8 cellular contexts compared by ENCODE assay signal in genomic region chr20:9407805-9408421, GRCh38.
DNase-seq lines count a peak whose midpoint lies in the region; ATAC-seq and TF ChIP-seq lines count a peak whose summit lies in the region.

No MANE protein-coding gene starts in this region.

- H3K9me3 ChIP-seq in aorta (ENCODE audit: control insufficient read depth, low read length): no peaks in the 10 kb centered on the region

- H3K36me3 ChIP-seq in aorta (ENCODE audit: control insufficient read depth in 1 of 2, insufficient read depth in 2 of 2, low read length in 1 of 2): peaks cover 0 to 3% of the 10 kb centered on the region in 2 donors

- H3K27me3 ChIP-seq in aorta (ENCODE audit: control insufficient read depth in 1 of 2, insufficient read depth in 2 of 2, low read length in 1 of 2): no peaks in the 10 kb centered on the region

- DNase-seq in COR-L47 (lab: John Stamatoyannopoulos, UW): peak; percentile 28
- peak; percentile 66 for DNase-seq in NCI-H69 (lab: John Stamatoyannopoulos, UW)
- peak; percentile 12 for DNase-seq in activated CD8-positive, alpha-beta memory T cell treated with anti-CD3 and anti-CD28 coated beads, Interleukin-2, amount 50 U/mL, for 24 hours (ENCODE audit: extremely low read depth)
- peak; percentile 59 for DNase-seq in fibroblast of the conjunctiva (ENCODE audit: low read depth)
- peak; percentile 42 for DNase-seq in omental fat pad (ENCODE audit: low spot score)
- DNase-seq in aorta: peak in 1 of 2 donors; percentile 47

- no peak overlapping the region for H3K27ac ChIP-seq in aorta (ENCODE audit: low read depth in 1 of 2, low read length in 2 of 2)

- no peaks in the 10 kb centered on the region for H3K4me1 ChIP-seq in aorta (ENCODE audit: control insufficient read depth in 1 of 2, insufficient read depth in 2 of 2, low read length in 2 of 2)

- WGBS in aorta, 2 donors: 42 to 43% methylated on average over 8 of the region's 8 CpGs

- H3K4me3 ChIP-seq in aorta (ENCODE audit: low read length in 2 of 2): no peak overlapping the region

- ATAC-seq in GM19023 (IDR thresholded peaks at IDR 0.05; ENCODE audit: unreplicated experiment): peak; percentile 72
- peak; percentile 77 for ATAC-seq in HG03342 (IDR thresholded peaks at IDR 0.05; ENCODE audit: unreplicated experiment)
- ATAC-seq in omental fat pad (ENCODE audit: low FRiP score): no peak
- ATAC-seq in aorta (ENCODE audit: low FRiP score): peak; percentile 77

- TF ChIP-seq CTCF in omental fat pad (IDR thresholded peaks at IDR 0.05): peak in 2 of 3 donors; percentile 12 to 64

- intact Hi-C loops in aorta (cut with DNase I): loop anchor here (1.0 to 5.0 kb wide), 3 partner anchors 202 to 504 kb away; no protein-coding TSS in a partner anchor
